In the genomic region with DNA sequence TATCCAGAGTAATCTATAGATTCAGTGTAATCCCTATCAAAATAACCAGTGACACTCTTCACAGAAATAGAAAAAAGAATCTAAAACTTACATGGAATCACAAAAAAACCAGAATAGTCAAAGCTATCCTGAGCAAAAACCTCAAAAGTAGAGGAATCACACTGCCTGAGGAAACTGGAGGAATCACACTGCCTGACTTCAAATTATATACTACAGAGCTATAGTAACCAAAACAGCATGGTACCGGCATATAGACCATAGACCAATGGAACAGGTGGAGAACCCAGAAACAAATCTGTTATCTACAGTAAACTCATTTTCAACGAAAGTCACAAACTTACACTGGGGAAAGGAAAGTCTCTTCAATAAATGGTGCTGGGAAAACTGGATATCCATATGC, we compare ENCODE assay signal across 10 cellular contexts.
"Had no signal": no experiment of that assay in that cellular context is flagged by ENCODE, and none has a peak within 500 bp of the region (broad histone marks: within the 10 kb centered on the region; RNA-seq: fewer than 3 reads in every experiment).

No MANE protein-coding gene starts in this region.

- H3K4me3 ChIP-seq: K562 had no signal

- ATAC-seq: HepG2, K562 had no signal

- H3K4me3 Mint-ChIP-seq: IgD-negative memory B cell had no signal

- DNase-seq: IMR-90, Karpas-422, Kasumi-1, KBM-7, KG1 had no signal

- FAIRE-seq: HepG2, K562 had no signal

- H3K9ac ChIP-seq: KMS-11 had no signal

- H3K27ac ChIP-seq: HL-60, KMS-11 had no signal

- H3K27ac Mint-ChIP-seq: IgD-negative memory B cell had no signal

- H3K4me2 ChIP-seq: KMS-11 had no signal

- H3K27me3 Mint-ChIP-seq: IgD-negative memory B cell had no signal
